ENCODE assay signal across 21 cellular contexts in the genomic region with DNA sequence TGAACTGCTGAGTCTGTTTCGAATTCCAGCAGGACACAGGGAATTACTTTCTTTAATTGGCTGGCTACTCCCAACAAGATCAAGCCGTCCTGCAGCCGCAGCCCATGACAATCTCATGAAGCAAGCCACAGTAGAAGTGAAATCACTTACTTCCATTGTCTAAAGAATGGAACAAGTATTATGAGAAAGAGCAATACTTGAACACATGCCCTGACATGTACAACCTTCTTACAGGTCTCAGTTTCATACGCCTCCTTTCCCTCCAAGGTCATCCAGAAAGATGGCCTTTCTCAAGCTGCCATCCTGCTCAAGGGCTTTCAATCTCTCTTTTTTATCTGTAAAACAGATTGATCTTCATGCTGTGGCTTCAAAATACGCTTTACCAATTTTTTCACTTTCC.
DNase-seq lines count a peak whose midpoint lies in the region; ATAC-seq, FAIRE-seq and TF ChIP-seq lines count a peak whose summit lies in the region.
"Had no signal": no experiment of that assay in that cellular context is flagged by ENCODE, and none has a peak within 500 bp of the region (broad histone marks: within the 10 kb centered on the region; RNA-seq: fewer than 3 reads in every experiment).

No MANE protein-coding gene starts in this region.

- FAIRE-seq in bronchial epithelial cell (lab: Jason Lieb, UNC) = no peak
- no peak for FAIRE-seq in frontal cortex (lab: Jason Lieb, UNC)
- FAIRE-seq: endometrium had no signal

- H3K9me3 ChIP-seq in smooth muscle cell (replicated peaks; ENCODE audit: low read depth) (no peaks in the 10 kb centered on the region), transverse colon (no peaks in the 10 kb centered on the region)
- H3K9me3 ChIP-seq: left lung, prostate gland, thoracic aorta had no signal

- no peaks in the 10 kb centered on the region for H3K4me1 ChIP-seq in smooth muscle cell (ENCODE audit: low read depth)
- H3K4me1 ChIP-seq in transverse colon = no peaks in the 10 kb centered on the region
- H3K4me1 ChIP-seq: prostate gland had no signal

- H3K27me3 Mint-ChIP-seq in activated naive CD4-positive, alpha-beta T cell treated with anti-CD3 and anti-CD28 coated beads, Interleukin-2, amount 50 U/mL, for 24 hours = no peaks in the 10 kb centered on the region
- H3K27me3 Mint-ChIP-seq: activated B cell treated with CpG ODN at 0.5 μM for 24 hours; stimulated activated naive B cell treated with anti-CD40 and anti-IgM and Interleukin-4, amounts not matched to agents 10 μg/mL and 1 μg/mL and 100 μg/mL, for 72 hours had no signal

- in situ Hi-C loops in transverse colon (cut with MboI; ENCODE audit: low pct_ligation_motif_present in 1 of 4, low pct_unique_long_range_greater_than_20kb in 1 of 4, low sequenced_read_pairs in 3 of 4) = no loop called here

- H3K79me2 ChIP-seq in smooth muscle cell (ENCODE audit: low read depth) = no peaks in the 10 kb centered on the region

- H3K27ac ChIP-seq in smooth muscle cell (ENCODE audit: low read depth) (peak overlapping the region; percentile 43), transverse colon (no peak overlapping the region)
- H3K27ac ChIP-seq: left lung, prostate gland, thoracic aorta had no signal

- H2AFZ ChIP-seq in smooth muscle cell (ENCODE audit: low read depth) = no peak overlapping the region

- H3K4me3 Mint-ChIP-seq in activated naive CD4-positive, alpha-beta T cell treated with anti-CD3 and anti-CD28 coated beads, Interleukin-2, amount 50 U/mL, for 24 hours = no peak overlapping the region
- H3K4me3 Mint-ChIP-seq: activated B cell treated with CpG ODN at 0.5 μM for 24 hours; stimulated activated naive B cell treated with anti-CD40 and anti-IgM and Interleukin-4, amounts not matched to agents 10 μg/mL and 1 μg/mL and 100 μg/mL, for 72 hours had no signal

- H3K36me3 ChIP-seq in bronchial epithelial cell (ENCODE audit: control insufficient read depth, insufficient read depth, low read length) (peaks cover 14% of the 10 kb centered on the region), smooth muscle cell (ENCODE audit: low read depth) (peaks cover 33% of the 10 kb centered on the region), transverse colon (peaks cover 0 to 82% (median 36%) of the 10 kb centered on the region in 4 donors)

- TF ChIP-seq CTCF in bronchial epithelial cell (IDR thresholded peaks at IDR 0.05; ENCODE audit: insufficient read depth, low read length, severe bottlenecking) = no peak
- TF ChIP-seq CTCF in smooth muscle cell (IDR thresholded peaks at IDR 0.05; ENCODE audit: borderline replicate concordance, insufficient read depth, poor library complexity, severe bottlenecking) = no peak
- no peak for TF ChIP-seq CTCF in transverse colon (IDR thresholded peaks at IDR 0.05)

- H3F3A ChIP-seq in smooth muscle cell (ENCODE audit: low read depth) = no peaks in the 10 kb centered on the region

- H3K4me1 Mint-ChIP-seq in activated naive CD4-positive, alpha-beta T cell treated with anti-CD3 and anti-CD28 coated beads, Interleukin-2, amount 50 U/mL, for 24 hours = peaks cover 12% of the 10 kb centered on the region

- no peak for DNase-seq in activated naive CD4-positive, alpha-beta T cell treated with Interleukin-2 at 50 U/mL for 16 hours
- DNase-seq in bronchial epithelial cell (ENCODE audit: low read depth) = peak; percentile 85
- no peak for DNase-seq in smooth muscle cell (lab: John Stamatoyannopoulos, UW; ENCODE audit: unreplicated experiment)
- no peak for DNase-seq in frontal cortex (ENCODE audit: low spot score in 2 of 2)
- DNase-seq in transverse colon = no peak
- DNase-seq in globus pallidus (ENCODE audit: low spot score) = no peak
- DNase-seq: activated B cell treated with CpG ODN at 0.5 μM for 24 hours; activated T-cell treated with anti-CD3 and anti-CD28 coated beads, Interleukin-2, amount 50 U/mL, for 48 hours; cortex of kidney; DMS153; GOT3; left lung; NCI-H1092; NCI-H2029 treated with DMSO at 0.1 percent for 48 hours; stimulated activated CD4-positive, alpha-beta T cell treated with anti-CD3 and anti-CD28 coated beads, Interleukin-1b, Interleukin-23, amount 100 ng/mL, for 48 hours; stimulated activated naive B cell treated with anti-CD40 and anti-IgM and Interleukin-4, amounts not matched to agents 10 μg/mL and 1 μg/mL and 100 μg/mL, for 72 hours had no signal

- H3K36me3 Mint-ChIP-seq in activated naive CD4-positive, alpha-beta T cell treated with anti-CD3 and anti-CD28 coated beads, Interleukin-2, amount 50 U/mL, for 24 hours = peaks cover 44% of the 10 kb centered on the region

- no peak for TF ChIP-seq POLR2A in transverse colon (IDR thresholded peaks at IDR 0.05)

- ATAC-seq in HG03432 (IDR thresholded peaks at IDR 0.05; ENCODE audit: unreplicated experiment) = peak; percentile 56
- ATAC-seq: left lung; stimulated activated naive B cell treated with anti-CD40 and anti-IgM and Interleukin-4, amounts not matched to agents 10 μg/mL and 1 μg/mL and 100 μg/mL, for 72 hours had no signal

- H3K4me2 ChIP-seq in smooth muscle cell = no peak overlapping the region

- H3K9me3 Mint-ChIP-seq in activated naive CD4-positive, alpha-beta T cell treated with anti-CD3 and anti-CD28 coated beads, Interleukin-2, amount 50 U/mL, for 24 hours = no peaks in the 10 kb centered on the region
- H3K9me3 Mint-ChIP-seq: activated B cell treated with CpG ODN at 0.5 μM for 24 hours; stimulated activated naive B cell treated with anti-CD40 and anti-IgM and Interleukin-4, amounts not matched to agents 10 μg/mL and 1 μg/mL and 100 μg/mL, for 72 hours had no signal

- H3K4me3 ChIP-seq in bronchial epithelial cell (ENCODE audit: low read depth, low read length) (no peak overlapping the region), smooth muscle cell (no peak overlapping the region), transverse colon (no peak overlapping the region)
- H3K4me3 ChIP-seq: left lung, prostate gland, thoracic aorta had no signal

- peak overlapping the region; percentile 7 for H3K27ac Mint-ChIP-seq in activated naive CD4-positive, alpha-beta T cell treated with anti-CD3 and anti-CD28 coated beads, Interleukin-2, amount 50 U/mL, for 24 hours
- H3K27ac Mint-ChIP-seq: activated B cell treated with CpG ODN at 0.5 μM for 24 hours had no signal

- H4K20me1 ChIP-seq in smooth muscle cell (ENCODE audit: low read depth) = no peaks in the 10 kb centered on the region

- TF ChIP-seq EP300 in transverse colon (IDR thresholded peaks at IDR 0.05; ENCODE audit: low read depth) = no peak

- H3K9ac ChIP-seq in smooth muscle cell (ENCODE audit: low read depth) = no peak overlapping the region

- WGBS in smooth muscle cell (ENCODE audit: low lambda C conversion rate) = 88% methylated on average over 5 of the region's 5 CpGs
- WGBS in transverse colon (ENCODE audit: low coverage in 1 of 2), 2 donors = 94 to 96% methylated on average over 5 of the region's 5 CpGs

- intact Hi-C loops in transverse colon (cut with DNase I; ENCODE audit: low total_unique reads) = no loop called here

- no peaks in the 10 kb centered on the region for H3K27me3 ChIP-seq in bronchial epithelial cell (ENCODE audit: control insufficient read depth, insufficient read depth, low read length)
- no peaks in the 10 kb centered on the region for H3K27me3 ChIP-seq in smooth muscle cell (ENCODE audit: low read depth)
- H3K27me3 ChIP-seq in transverse colon = no peaks in the 10 kb centered on the region
- H3K27me3 ChIP-seq: left lung had no signal
